In the genomic region with DNA sequence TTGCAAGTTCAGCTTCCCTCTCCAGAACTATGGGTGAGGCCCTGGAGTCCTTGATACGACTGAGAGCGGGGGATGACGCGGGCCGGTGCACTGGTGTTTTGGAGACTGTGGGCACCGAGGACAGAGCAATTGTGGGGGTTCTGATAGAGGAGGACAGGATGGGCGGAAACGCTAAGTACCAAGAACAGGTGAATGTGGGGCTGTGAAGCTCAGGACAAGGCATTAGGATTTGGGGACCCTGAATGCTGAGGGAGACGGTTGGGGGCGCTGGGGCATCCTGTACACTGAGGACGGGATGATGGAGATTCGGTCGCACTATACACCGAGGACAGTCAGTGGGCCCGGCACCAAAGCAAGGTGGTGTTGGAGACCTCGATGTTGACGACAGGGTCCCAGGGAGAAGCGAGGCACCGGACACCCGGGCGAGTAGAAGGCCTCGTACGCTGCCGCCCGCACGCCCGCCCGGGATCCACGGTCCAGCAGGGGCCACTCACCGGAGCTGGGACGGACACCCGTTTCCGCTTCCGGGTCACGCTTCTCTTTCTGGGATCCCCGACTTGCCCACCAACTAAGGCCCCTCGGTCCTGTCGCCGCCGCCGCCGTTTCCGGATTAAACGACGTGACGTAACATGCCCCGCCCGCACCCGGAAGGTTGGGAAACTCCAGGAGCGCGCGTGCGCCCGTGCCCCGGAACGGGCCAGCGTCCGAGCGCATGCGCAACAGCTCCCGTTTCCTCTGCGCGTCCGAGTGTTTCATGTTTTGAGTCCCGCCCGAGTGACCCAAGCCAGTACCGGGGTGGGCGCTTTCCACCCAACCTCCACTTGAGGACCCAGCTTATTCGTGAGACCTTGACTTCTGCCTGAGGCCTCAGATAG, we compare ENCODE assay signal across 1 cellular context.
TF ChIP-seq lines count a peak whose summit lies in the region.

TSS of gene CHMP2A (minus strand) at position 612 of the 875 bp plus-strand sequence. CDS start 893 bp downstream, outside the sequence.

TF ChIP-seq in WTC11, 78 proteins besides CTCF, POLR2A, EP300 and RAD21 (continued from another document):
- TF ChIP-seq, protein P1, sequence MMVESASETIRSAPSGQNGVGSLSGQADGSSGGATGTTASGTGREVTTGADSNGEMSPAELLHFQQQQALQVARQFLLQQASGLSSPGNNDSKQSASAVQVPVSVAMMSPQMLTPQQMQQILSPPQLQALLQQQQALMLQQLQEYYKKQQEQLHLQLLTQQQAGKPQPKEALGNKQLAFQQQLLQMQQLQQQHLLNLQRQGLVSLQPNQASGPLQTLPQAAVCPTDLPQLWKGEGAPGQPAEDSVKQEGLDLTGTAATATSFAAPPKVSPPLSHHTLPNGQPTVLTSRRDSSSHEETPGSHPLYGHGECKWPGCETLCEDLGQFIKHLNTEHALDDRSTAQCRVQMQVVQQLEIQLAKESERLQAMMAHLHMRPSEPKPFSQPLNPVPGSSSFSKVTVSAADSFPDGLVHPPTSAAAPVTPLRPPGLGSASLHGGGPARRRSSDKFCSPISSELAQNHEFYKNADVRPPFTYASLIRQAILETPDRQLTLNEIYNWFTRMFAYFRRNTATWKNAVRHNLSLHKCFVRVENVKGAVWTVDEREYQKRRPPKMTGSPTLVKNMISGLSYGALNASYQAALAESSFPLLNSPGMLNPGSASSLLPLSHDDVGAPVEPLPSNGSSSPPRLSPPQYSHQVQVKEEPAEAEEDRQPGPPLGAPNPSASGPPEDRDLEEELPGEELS (CRISPR knock-in tag; IDR thresholded peaks at IDR 0.05): peak; percentile 70
